ENCODE assay signal across 25 cellular contexts in the genomic region with DNA sequence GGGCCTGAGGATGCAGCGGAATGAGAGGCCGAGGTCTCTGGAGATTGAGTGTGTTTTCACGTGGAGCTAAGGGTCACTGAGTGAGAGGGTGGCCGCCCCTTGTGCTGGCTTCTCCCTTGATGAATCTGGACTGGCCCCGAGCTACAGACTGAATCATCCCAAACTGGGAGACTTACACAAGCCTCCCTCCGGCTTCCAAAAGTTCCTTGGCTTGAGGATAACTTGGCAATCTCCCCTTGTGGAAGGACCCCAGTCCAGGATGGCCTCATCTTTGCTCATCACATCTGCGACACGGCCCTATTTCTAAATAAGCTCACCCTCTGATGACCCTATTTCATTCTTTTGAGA.
"Had no signal": no experiment of that assay in that cellular context is flagged by ENCODE, and none has a peak within 500 bp of the region (broad histone marks: within the 10 kb centered on the region; RNA-seq: fewer than 3 reads in every experiment).

No MANE protein-coding gene starts in this region.

- H3K4me3 ChIP-seq: hepatocyte, lung, prostate gland, right atrium auricular region, tibial artery had no signal

- H3K4me3 Mint-ChIP-seq: activated CD4-positive, alpha-beta T cell treated with anti-CD3 and anti-CD28 coated beads, Interleukin-2, amount 10 ng/mL, durations not matched to agents 7 days and 5 days; activated naive CD4-positive, alpha-beta T cell treated with anti-CD3 and anti-CD28 coated beads for 36 hours; activated T-cell treated with anti-CD3 and anti-CD28 coated beads, Interleukin-2, amount 50 U/mL, for 4 hours; immature natural killer cell; natural killer cell; stimulated activated naive CD8-positive, alpha-beta T cell treated with anti-CD3 and anti-CD28 coated beads, Interleukin-15, amount 100 ng/mL, for 72 hours had no signal

- H3K36me3 Mint-ChIP-seq: natural killer cell had no signal

- DNase-seq: activated CD4-positive, alpha-beta T cell treated with anti-CD3 and anti-CD28 coated beads, Interleukin-2, amount 10 ng/mL, durations not matched to agents 7 days and 5 days; activated CD4-positive, CD25-positive, alpha-beta regulatory T cell treated with anti-CD3 and anti-CD28 coated beads, Interleukin-2, amount 50 U/mL, for 72 hours; activated CD8-positive, alpha-beta memory T cell treated with anti-CD3 and anti-CD28 coated beads, Interleukin-2, amount 50 U/mL, for 48 hours; activated naive CD4-positive, alpha-beta T cell treated with anti-CD3 and anti-CD28 coated beads for 36 hours; activated T-cell treated with anti-CD3 and anti-CD28 coated beads, Interleukin-2, amount 50 U/mL, for 4 hours; anterior cingulate cortex; brain microvascular endothelial cell; caudate nucleus; dermis blood vessel endothelial cell; effector CD8-positive, alpha-beta T cell; foreskin melanocyte; glutamatergic neuron; immature natural killer cell; natural killer cell; stimulated activated CD4-positive, alpha-beta T cell treated with anti-CD3 and anti-CD28 coated beads, Interleukin-4, amount 100 ng/mL, for 24 hours; stimulated activated naive CD8-positive, alpha-beta T cell treated with anti-CD3 and anti-CD28 coated beads, Interleukin-15, amount 100 ng/mL, for 72 hours; SW 1271; T-helper 2 cell had no signal

- H3K4me2 ChIP-seq: hepatocyte had no signal

- H3K27ac Mint-ChIP-seq: activated naive CD4-positive, alpha-beta T cell treated with anti-CD3 and anti-CD28 coated beads for 36 hours; activated T-helper 2 cell treated with anti-CD3 and anti-CD28 coated beads, Interferon-gamma antibody, Interleukin-2, Interleukin-4, amounts not matched to agents 10 μg/mL and 5 μg/mL and 100 μg/mL, durations not matched to agents 14 hours and 24 hours and 36 hours; natural killer cell had no signal

- H3K4me1 ChIP-seq: prostate gland, right atrium auricular region, tibial artery had no signal

- H3K27ac ChIP-seq: brain microvascular endothelial cell, hepatocyte, right atrium auricular region, tibial artery had no signal

- H3K36me3 ChIP-seq: brain microvascular endothelial cell, prostate gland, right atrium auricular region, tibial artery had no signal

- H3K79me2 ChIP-seq: hepatocyte had no signal

- H3K27me3 ChIP-seq: right atrium auricular region had no signal

- H3K9me3 Mint-ChIP-seq: activated CD4-positive, alpha-beta T cell treated with anti-CD3 and anti-CD28 coated beads, Interleukin-2, amount 10 ng/mL, durations not matched to agents 7 days and 5 days; activated naive CD4-positive, alpha-beta T cell treated with anti-CD3 and anti-CD28 coated beads for 36 hours; activated T-cell treated with anti-CD3 and anti-CD28 coated beads, Interleukin-2, amount 50 U/mL, for 4 hours; activated T-helper 2 cell treated with anti-CD3 and anti-CD28 coated beads, Interferon-gamma antibody, Interleukin-2, Interleukin-4, amounts not matched to agents 10 μg/mL and 5 μg/mL and 100 μg/mL, durations not matched to agents 14 hours and 24 hours and 36 hours; immature natural killer cell; natural killer cell; stimulated activated naive CD8-positive, alpha-beta T cell treated with anti-CD3 and anti-CD28 coated beads, Interleukin-15, amount 100 ng/mL, for 72 hours had no signal

- H3K9me3 ChIP-seq: prostate gland, right atrium auricular region, tibial artery had no signal

- H3K27me3 Mint-ChIP-seq: stimulated activated naive CD8-positive, alpha-beta T cell treated with anti-CD3 and anti-CD28 coated beads, Interleukin-15, amount 100 ng/mL, for 72 hours had no signal

- ATAC-seq: activated T-cell treated with anti-CD3 and anti-CD28 coated beads, Interleukin-2, amount 50 U/mL, for 4 hours; left lobe of liver; natural killer cell; stimulated activated naive CD8-positive, alpha-beta T cell treated with anti-CD3 and anti-CD28 coated beads, Interleukin-15, amount 100 ng/mL, for 72 hours had no signal
